ENCODE assay signal across 11 cellular contexts in genomic region chr10:32971536-32972091, GRCh38. TPM values are rescaled to one million over a fixed set of nuclear protein-coding genes. Genes with fewer than 3 reads are reported as not detected.
DNase-seq lines count a peak whose midpoint lies in the region; ATAC-seq and TF ChIP-seq lines count a peak whose summit lies in the region.
"Had no signal": no experiment of that assay in that cellular context is flagged by ENCODE, and none has a peak within 500 bp of the region (broad histone marks: within the 10 kb centered on the region; RNA-seq: fewer than 3 reads in every experiment).

No MANE protein-coding gene starts in this region.

- H3K27me3 ChIP-seq in HUES64 (ENCODE audit: insufficient read depth, low read length) = no peaks in the 10 kb centered on the region
- no peaks in the 10 kb centered on the region for H3K27me3 ChIP-seq in right lobe of liver

- CTCF ChIA-PET in Calu3 (lab: Charles Lee) = interaction anchor here (0.9 to 1.6 kb wide), 3 partner anchors 9 to 31 kb away, joined by 3 to 8 read pairs (median 3); no protein-coding TSS in a partner anchor

- peak overlapping the region; percentile 10 for H3K9ac ChIP-seq in HUES64 (ENCODE audit: low read depth, low read length)

- intact Hi-C loops in Calu3 (cut with micrococcal nuclease; ENCODE audit: unreplicated experiment) = no loop called here
- intact Hi-C loops in right lobe of liver (cut with DNase I) = no loop called here

- peak; percentile 86 to 98 (median 92) for ATAC-seq in right lobe of liver

- no peaks in the 10 kb centered on the region for H3K36me3 ChIP-seq in HUES64 (ENCODE audit: insufficient read depth, low read length)
- H3K36me3 ChIP-seq in right lobe of liver = no peaks in the 10 kb centered on the region

- TF ChIP-seq CTCF in Calu3 (IDR thresholded peaks at IDR 0.05; ENCODE audit: unreplicated experiment) = no peak
- TF ChIP-seq CTCF in right lobe of liver (IDR thresholded peaks at IDR 0.05) = no peak
- TF ChIP-seq CTCF in endothelial cell (IDR thresholded peaks at IDR 0.05; ENCODE audit: unreplicated experiment) = no peak

- no peak overlapping the region for H3K4me3 ChIP-seq in HUES64 (ENCODE audit: low read length)
- H3K4me3 ChIP-seq in right lobe of liver = no peak overlapping the region

- H3K27ac ChIP-seq in HUES64 (ENCODE audit: low read depth, low read length) (no peak overlapping the region), right lobe of liver (peak overlapping the region in 2 of 3 donors; percentile 32 to 34)

- DNase-seq in Calu3 = no peak
- DNase-seq in RPMI8226 = peak; percentile 7
- no peak for DNase-seq in right lobe of liver
- DNase-seq in NCI-H82 treated with DMSO at 0.1 percent for 48 hours (lab: John Stamatoyannopoulos, UW; ENCODE audit: unreplicated experiment) = no peak
- no peak for DNase-seq in midbrain (lab: John Stamatoyannopoulos, UW)
- no peak for DNase-seq in endothelial cell (ENCODE audit: low spot score)
- DNase-seq in activated gamma-delta T cell (lab: John Stamatoyannopoulos, UW) = no peak
- DNase-seq: activated T-cell treated with anti-CD3 and anti-CD28 coated beads, Interleukin-2, amount 50 U/mL, for 48 hours; DMS53; kidney had no signal

- no peaks in the 10 kb centered on the region for H3K9me3 Mint-ChIP-seq in Calu3 (ENCODE audit: low read depth, unreplicated experiment)
- H3K9me3 Mint-ChIP-seq in endothelial cell (ENCODE audit: unreplicated experiment) = no peaks in the 10 kb centered on the region

- H3K4me1 ChIP-seq in HUES64 (ENCODE audit: insufficient read depth, low read length) = peaks cover 29% of the 10 kb centered on the region
- peaks cover 0 to 13% (median 0%) of the 10 kb centered on the region in 4 donors for H3K4me1 ChIP-seq in right lobe of liver

- H3K36me3 Mint-ChIP-seq in Calu3 (ENCODE audit: insufficient read depth, unreplicated experiment) = peaks cover 5% of the 10 kb centered on the region
- H3K36me3 Mint-ChIP-seq in endothelial cell (ENCODE audit: low read depth, unreplicated experiment) = peaks cover 3% of the 10 kb centered on the region

- peak overlapping the region; percentile 59 for H3K27ac Mint-ChIP-seq in Calu3 (ENCODE audit: unreplicated experiment)
- H3K27ac Mint-ChIP-seq in endothelial cell (ENCODE audit: unreplicated experiment) = no peak overlapping the region

- no peaks in the 10 kb centered on the region for H3K27me3 Mint-ChIP-seq in Calu3 (ENCODE audit: unreplicated experiment)
- peaks cover 1% of the 10 kb centered on the region for H3K27me3 Mint-ChIP-seq in endothelial cell (ENCODE audit: unreplicated experiment)

- H3K9me3 ChIP-seq in HUES64 (ENCODE audit: insufficient read depth, low read depth, low read length) = no peaks in the 10 kb centered on the region
- H3K9me3 ChIP-seq in right lobe of liver = no peaks in the 10 kb centered on the region

- TF ChIP-seq POLR2A in right lobe of liver (IDR thresholded peaks at IDR 0.05) = no peak

- BruUV-seq in Calu3 (replicated peaks; lab: Mats Ljungman, UMichigan) = no TSS peak

- H3K4me3 Mint-ChIP-seq in Calu3 (ENCODE audit: low read depth, unreplicated experiment) (peak overlapping the region; percentile 55), endothelial cell (ENCODE audit: unreplicated experiment) (no peak overlapping the region)

- WGBS in HUES64 = 30% methylated on average over 5 of the region's 6 CpGs
- WGBS in right lobe of liver (ENCODE audit: insufficient coverage, low coverage, low lambda C conversion rate, missing lambda C conversion rate) = 40% methylated on average over 6 of the region's 6 CpGs

- peaks cover 42% of the 10 kb centered on the region for H3K4me1 Mint-ChIP-seq in Calu3 (ENCODE audit: low read depth, unreplicated experiment)
- peaks cover 7% of the 10 kb centered on the region for H3K4me1 Mint-ChIP-seq in endothelial cell (ENCODE audit: unreplicated experiment)

RNA-seq across cellular contexts. Expression of gene ITGB1, which starts 13.6 kb away (rescaled TPM):
- total RNA-seq in Calu3 (2022) = 1,388 and 1,455 TPM in 2 replicates
- 236 TPM for polyA plus RNA-seq in HUES64 (2013, experiment 1 of 2)
- polyA plus RNA-seq in HUES64 (2013, experiment 2 of 2) = 283 TPM
- total RNA-seq in right lobe of liver = 100 to 1,000 TPM; 120 to 301 (median 239) TPM
- total RNA-seq in endothelial cell (ENCODE audit: unreplicated experiment) = 504 TPM
